15 cellular contexts compared by ENCODE assay signal in the genomic region with DNA sequence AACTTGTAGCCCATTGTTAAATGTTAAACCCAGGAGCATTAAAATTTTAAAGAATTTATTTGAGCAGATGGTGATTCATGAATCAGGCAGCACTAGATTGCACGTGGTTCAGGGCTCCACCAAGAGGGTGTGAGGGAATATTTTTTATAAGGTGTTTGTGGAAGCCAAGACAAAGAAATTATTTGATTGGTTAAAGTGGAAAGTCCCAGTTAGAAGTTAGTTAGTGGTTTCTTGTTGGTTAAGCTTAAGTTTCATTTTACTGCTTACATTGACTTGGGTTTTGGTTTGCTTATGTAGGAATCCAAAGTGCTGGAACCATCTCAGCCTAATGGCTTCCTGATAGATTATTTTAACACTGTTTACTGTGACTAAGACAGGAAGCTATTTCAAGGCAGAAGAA.
DNase-seq lines count a peak whose midpoint lies in the region; ATAC-seq, FAIRE-seq and TF ChIP-seq lines count a peak whose summit lies in the region.
"Had no signal": no experiment of that assay in that cellular context is flagged by ENCODE, and none has a peak within 500 bp of the region (broad histone marks: within the 10 kb centered on the region; RNA-seq: fewer than 3 reads in every experiment).

No MANE protein-coding gene starts in this region.

- POLR2A ChIA-PET in WTC11 (lab: Charles Lee), result no interaction called here

- H3K4me3 Mint-ChIP-seq in WTC11, result no peak overlapping the region
- no peak overlapping the region for H3K4me3 Mint-ChIP-seq in stimulated activated naive CD8-positive, alpha-beta T cell treated with anti-CD3 and anti-CD28 coated beads, Interleukin-15, amount 100 ng/mL, for 72 hours

- 0 out of 2 replicates have a peak overlapping the region, but pooled peaks have one; percentile 93 for H3K27ac Mint-ChIP-seq in WTC11
- H3K27ac Mint-ChIP-seq in stimulated activated naive CD8-positive, alpha-beta T cell treated with anti-CD3 and anti-CD28 coated beads, Interleukin-15, amount 100 ng/mL, for 72 hours, result no peak overlapping the region
- H3K27ac Mint-ChIP-seq: progenitor cell of endocrine pancreas had no signal

- H3K79me2 ChIP-seq in smooth muscle cell (ENCODE audit: low read depth), result no peaks in the 10 kb centered on the region

- H3K9me3 Mint-ChIP-seq in WTC11, result peaks cover 19% of the 10 kb centered on the region
- H3K9me3 Mint-ChIP-seq in stimulated activated naive CD8-positive, alpha-beta T cell treated with anti-CD3 and anti-CD28 coated beads, Interleukin-15, amount 100 ng/mL, for 72 hours, result peaks cover 0 to 8% of the 10 kb centered on the region in 2 donors

- TF ChIP-seq CTCF in WTC11 (IDR thresholded peaks at IDR 0.05), result no peak
- TF ChIP-seq CTCF in gastroesophageal sphincter (IDR thresholded peaks at IDR 0.05), result no peak
- TF ChIP-seq CTCF in smooth muscle cell (IDR thresholded peaks at IDR 0.05; ENCODE audit: borderline replicate concordance, insufficient read depth, poor library complexity, severe bottlenecking), result no peak
- TF ChIP-seq CTCF in prostate gland (IDR thresholded peaks at IDR 0.05), result no peak

- H3K4me1 ChIP-seq in gastroesophageal sphincter, result peaks cover 7 to 49% (median 8%) of the 10 kb centered on the region in 3 donors
- peaks cover 9% of the 10 kb centered on the region for H3K4me1 ChIP-seq in smooth muscle cell (ENCODE audit: low read depth)
- no peaks in the 10 kb centered on the region for H3K4me1 ChIP-seq in prostate gland (replicated peaks)

- peaks cover 4% of the 10 kb centered on the region for H3K36me3 Mint-ChIP-seq in WTC11

- no peak for TF ChIP-seq EP300 in gastroesophageal sphincter (IDR thresholded peaks at IDR 0.05)

- H3K4me2 ChIP-seq in smooth muscle cell, result no peak overlapping the region

- H3K9me3 ChIP-seq in gastroesophageal sphincter, result no peaks in the 10 kb centered on the region
- no peaks in the 10 kb centered on the region for H3K9me3 ChIP-seq in smooth muscle cell (replicated peaks; ENCODE audit: low read depth)
- H3K9me3 ChIP-seq in prostate gland, result no peaks in the 10 kb centered on the region

- intact Hi-C loops in prostate gland (cut with DNase I), result no loop called here

- H3F3A ChIP-seq in smooth muscle cell (ENCODE audit: low read depth), result peaks cover 13% of the 10 kb centered on the region

- TF ChIP-seq POLR2A in gastroesophageal sphincter (IDR thresholded peaks at IDR 0.05) (no peak), prostate gland (IDR thresholded peaks at IDR 0.05) (no peak)

- CTCF ChIA-PET in WTC11 (lab: Charles Lee), result no interaction called here

- 35 to 43% methylated on average over 1 of the region's 1 CpG for WGBS in gastroesophageal sphincter (ENCODE audit: low coverage in 1 of 2), 2 donors
- 13% methylated on average over 1 of the region's 1 CpG for WGBS in smooth muscle cell (ENCODE audit: low lambda C conversion rate)
- WGBS in prostate gland, result 18% methylated on average over 1 of the region's 1 CpG

- ATAC-seq in GM18907 (IDR thresholded peaks at IDR 0.05; ENCODE audit: unreplicated experiment), result peak; percentile 68
- ATAC-seq in WTC11, result no peak
- ATAC-seq in gastroesophageal sphincter, result no peak
- ATAC-seq in stimulated activated naive CD8-positive, alpha-beta T cell treated with anti-CD3 and anti-CD28 coated beads, Interleukin-15, amount 100 ng/mL, for 72 hours, result no peak

- H3K27me3 ChIP-seq in gastroesophageal sphincter, result no peaks in the 10 kb centered on the region
- no peaks in the 10 kb centered on the region for H3K27me3 ChIP-seq in smooth muscle cell (ENCODE audit: low read depth)
- H3K27me3 ChIP-seq in prostate gland (replicated peaks; ENCODE audit: insufficient read depth), result no peaks in the 10 kb centered on the region

- peak overlapping the region in 3 of 4 donors; percentile 44 to 50 (median 47) for H3K27ac ChIP-seq in gastroesophageal sphincter
- peak overlapping the region; percentile 6 for H3K27ac ChIP-seq in smooth muscle cell (ENCODE audit: low read depth)
- H3K27ac ChIP-seq in prostate gland, result no peak overlapping the region

- H3K4me3 ChIP-seq in gastroesophageal sphincter (no peak overlapping the region), smooth muscle cell (no peak overlapping the region), prostate gland (no peak overlapping the region)

- DNase-seq in WTC11 (ENCODE audit: low spot score), result no peak
- DNase-seq in smooth muscle cell (lab: John Stamatoyannopoulos, UW; ENCODE audit: unreplicated experiment), result no peak
- DNase-seq in HTR-8/SVneo (ENCODE audit: insufficient read length, low spot score), result no peak
- DNase-seq in stimulated activated naive CD8-positive, alpha-beta T cell treated with anti-CD3 and anti-CD28 coated beads, Interleukin-15, amount 100 ng/mL, for 72 hours, result no peak
- no peak for DNase-seq in prostate gland (ENCODE audit: low spot score)
- DNase-seq: activated CD4-positive, alpha-beta T cell treated with anti-CD3 and anti-CD28 coated beads, Interleukin-2, amount 50 U/mL, for 1 hour; glutamatergic neuron; KBM-7; NCI-H2081 treated with DMSO at 0.1 percent for 48 hours; stimulated activated CD4-positive, alpha-beta T cell treated with anti-CD3 and anti-CD28 coated beads, Interleukin-4, amount 100 ng/mL, for 1 hour; stimulated activated naive CD4-positive, alpha-beta T cell treated with Interleukin-2 at 50 U/mL for 16 hours had no signal

- no peak overlapping the region for H3K9ac ChIP-seq in smooth muscle cell (ENCODE audit: low read depth)

- peaks cover 37% of the 10 kb centered on the region for H3K4me1 Mint-ChIP-seq in WTC11
- H3K4me1 Mint-ChIP-seq in stimulated activated naive CD8-positive, alpha-beta T cell treated with anti-CD3 and anti-CD28 coated beads, Interleukin-15, amount 100 ng/mL, for 72 hours, result no peaks in the 10 kb centered on the region

- H3K27me3 Mint-ChIP-seq in WTC11 (ENCODE audit: low read depth), result no peaks in the 10 kb centered on the region
- no peaks in the 10 kb centered on the region for H3K27me3 Mint-ChIP-seq in stimulated activated naive CD8-positive, alpha-beta T cell treated with anti-CD3 and anti-CD28 coated beads, Interleukin-15, amount 100 ng/mL, for 72 hours
- H3K27me3 Mint-ChIP-seq: progenitor cell of endocrine pancreas had no signal

- FAIRE-seq in HTR-8/SVneo (lab: Jason Lieb, UNC), result no peak
- FAIRE-seq: D721Med had no signal

- no peak overlapping the region for H2AFZ ChIP-seq in smooth muscle cell (ENCODE audit: low read depth)

- H3K36me3 ChIP-seq in gastroesophageal sphincter (no peaks in the 10 kb centered on the region), smooth muscle cell (ENCODE audit: low read depth) (no peaks in the 10 kb centered on the region), prostate gland (no peaks in the 10 kb centered on the region)

- no peaks in the 10 kb centered on the region for H4K20me1 ChIP-seq in smooth muscle cell (ENCODE audit: low read depth)

TF ChIP-seq in WTC11, 78 proteins besides CTCF, POLR2A, EP300 and RAD21 (continues in another document):
- TF ChIP-seq ATF2 (CRISPR knock-in tag; IDR thresholded peaks at IDR 0.05; ENCODE audit: borderline replicate concordance, low read depth) (no peak), JAZF1 (CRISPR knock-in tag; IDR thresholded peaks at IDR 0.05) (no peak), PRDM15 (CRISPR knock-in tag; IDR thresholded peaks at IDR 0.05) (no peak), SMAD3 (CRISPR knock-in tag; IDR thresholded peaks at IDR 0.05; ENCODE audit: borderline replicate concordance) (no peak)
- TF ChIP-seq, protein P1, sequence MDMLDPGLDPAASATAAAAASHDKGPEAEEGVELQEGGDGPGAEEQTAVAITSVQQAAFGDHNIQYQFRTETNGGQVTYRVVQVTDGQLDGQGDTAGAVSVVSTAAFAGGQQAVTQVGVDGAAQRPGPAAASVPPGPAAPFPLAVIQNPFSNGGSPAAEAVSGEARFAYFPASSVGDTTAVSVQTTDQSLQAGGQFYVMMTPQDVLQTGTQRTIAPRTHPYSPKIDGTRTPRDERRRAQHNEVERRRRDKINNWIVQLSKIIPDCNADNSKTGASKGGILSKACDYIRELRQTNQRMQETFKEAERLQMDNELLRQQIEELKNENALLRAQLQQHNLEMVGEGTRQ (CRISPR knock-in tag; IDR thresholded peaks at IDR 0.05), result no peak

Comparison
In these comparisons a context has a peak if more than half of its experiments do, and no peak if none do; other contexts are left out.
1. H3K27ac ChIP-seq: peak in gastroesophageal sphincter (3 of 4) and smooth muscle cell (single experiment); none in prostate gland (0 of 2).